19 cellular contexts compared by ENCODE assay signal in genomic region chr1:43286533-43286932, GRCh38. TPM values are rescaled to one million over a fixed set of nuclear protein-coding genes. Genes with fewer than 3 reads are reported as not detected.
"Had no signal": no experiment of that assay in that cellular context is flagged by ENCODE, and none has a peak within 500 bp of the region (broad histone marks: within the 10 kb centered on the region; RNA-seq: fewer than 3 reads in every experiment).

No MANE protein-coding gene starts in this region.

- H3K4me3 ChIP-seq: adrenal gland, vagina had no signal

- H3K36me3 ChIP-seq: adrenal gland, vagina, WERI-Rb-1 had no signal

- H3K27me3 ChIP-seq: adrenal gland, esophagus squamous epithelium, vagina had no signal

- DNase-seq: activated CD4-positive, alpha-beta memory T cell treated with anti-CD3 and anti-CD28 coated beads, Interleukin-2, amount 10 ng/mL, durations not matched to agents 7 days and 5 days; activated CD4-positive, alpha-beta T cell treated with anti-CD3 and anti-CD28 coated beads for 36 hours; activated effector memory CD4-positive, alpha-beta T cell treated with Interleukin-2 at 50 U/mL for 16 hours; activated T-cell treated with anti-CD3 and anti-CD28 coated beads, Interleukin-2, amount 50 U/mL, for 4 hours; adrenal gland; esophagus squamous epithelium; hippocampal formation; kidney glomerular epithelial cell; mesendoderm; stimulated activated CD4-positive, alpha-beta T cell treated with anti-CD3 and anti-CD28 coated beads, Interleukin-1b, Interleukin-23, amount 100 ng/mL, for 48 hours; T-helper 9 cell; WERI-Rb-1 had no signal

- H3K27ac ChIP-seq: adrenal gland, vagina, WERI-Rb-1 had no signal

- H3K9me3 ChIP-seq: adrenal gland, esophagus squamous epithelium, vagina had no signal

- H3K4me1 ChIP-seq: vagina had no signal

- ATAC-seq: activated CD4-positive, alpha-beta T cell treated with anti-CD3 and anti-CD28 coated beads for 36 hours; activated T-cell treated with anti-CD3 and anti-CD28 coated beads, Interleukin-2, amount 50 U/mL, for 4 hours; sciatic nerve had no signal

RNA-seq across cellular contexts. Expression of gene C1orf210, which starts 1.2 kb away (rescaled TPM):
- total RNA-seq: activated CD4-positive, alpha-beta memory T cell treated with anti-CD3 and anti-CD28 coated beads, Interleukin-2, amount 10 ng/mL, durations not matched to agents 7 days and 5 days; activated CD4-positive, alpha-beta T cell treated with anti-CD3 and anti-CD28 coated beads for 36 hours; activated T-cell treated with anti-CD3 and anti-CD28 coated beads, Interleukin-2, amount 50 U/mL, for 4 hours; adrenal gland; cardiac septum; fibroblast of villous mesenchyme; glomerular endothelial cell; omental fat pad; pulmonary artery endothelial cell; sciatic nerve had no signal

RNA-seq across cellular contexts. Expression of gene TIE1, which starts 14.2 kb away (rescaled TPM):
- total RNA-seq: activated CD4-positive, alpha-beta T cell treated with anti-CD3 and anti-CD28 coated beads for 36 hours had no signal

RNA-seq across cellular contexts. Expression of gene TMEM125, which starts 16.8 kb away (rescaled TPM):
- total RNA-seq: activated CD4-positive, alpha-beta memory T cell treated with anti-CD3 and anti-CD28 coated beads, Interleukin-2, amount 10 ng/mL, durations not matched to agents 7 days and 5 days; activated CD4-positive, alpha-beta T cell treated with anti-CD3 and anti-CD28 coated beads for 36 hours; activated T-cell treated with anti-CD3 and anti-CD28 coated beads, Interleukin-2, amount 50 U/mL, for 4 hours; cardiac septum; glomerular endothelial cell; pulmonary artery endothelial cell had no signal

RNA-seq across cellular contexts. Expression of gene MPL, which starts 51.1 kb away (rescaled TPM):
- total RNA-seq: activated CD4-positive, alpha-beta memory T cell treated with anti-CD3 and anti-CD28 coated beads, Interleukin-2, amount 10 ng/mL, durations not matched to agents 7 days and 5 days; activated CD4-positive, alpha-beta T cell treated with anti-CD3 and anti-CD28 coated beads for 36 hours; activated T-cell treated with anti-CD3 and anti-CD28 coated beads, Interleukin-2, amount 50 U/mL, for 4 hours; esophagus squamous epithelium; fibroblast of villous mesenchyme; glomerular endothelial cell; pulmonary artery endothelial cell; vagina had no signal
